ENCODE assay signal across 9 cellular contexts in genomic region chr2:197311521-197312033, GRCh38. TPM values are rescaled to one million over a fixed set of nuclear protein-coding genes. Genes with fewer than 3 reads are reported as not detected.
DNase-seq lines count a peak whose midpoint lies in the region; ATAC-seq, FAIRE-seq and TF ChIP-seq lines count a peak whose summit lies in the region.
"Had no signal": no experiment of that assay in that cellular context is flagged by ENCODE, and none has a peak within 500 bp of the region (broad histone marks: within the 10 kb centered on the region; RNA-seq: fewer than 3 reads in every experiment).

No MANE protein-coding gene starts in this region.

- no peaks in the 10 kb centered on the region for H3K79me2 ChIP-seq in HepG2 (ENCODE audit: insufficient read depth, low read length)

- H4K20me1 ChIP-seq in HepG2 (ENCODE audit: insufficient read depth, low read length): no peaks in the 10 kb centered on the region

- peak overlapping the region; percentile 76 for H3K4me3 Mint-ChIP-seq in activated CD4-positive, alpha-beta memory T cell treated with anti-CD3 and anti-CD28 coated beads, Interleukin-2, amount 10 ng/mL, durations not matched to agents 7 days and 5 days

- DNase-seq in GM12891 (ENCODE audit: insufficient read length, low spot score): no peak
- no peak for DNase-seq in activated CD4-positive, alpha-beta memory T cell treated with anti-CD3 and anti-CD28 coated beads, Interleukin-2, amount 10 ng/mL, durations not matched to agents 7 days and 5 days
- peak; percentile 15 for DNase-seq in HepG2 (ENCODE audit: low spot score)
- DNase-seq in KBM-7: no peak
- no peak for DNase-seq in GM10248 (ENCODE audit: extremely low spot score)
- no peak for DNase-seq in NCI-H82 (lab: John Stamatoyannopoulos, UW)
- DNase-seq in iPS-NIHi7 (ENCODE audit: extremely low spot score): no peak

- H3K4me1 Mint-ChIP-seq in activated CD4-positive, alpha-beta memory T cell treated with anti-CD3 and anti-CD28 coated beads, Interleukin-2, amount 10 ng/mL, durations not matched to agents 7 days and 5 days: peaks cover 41% of the 10 kb centered on the region

- H3K9me3 Mint-ChIP-seq in activated CD4-positive, alpha-beta memory T cell treated with anti-CD3 and anti-CD28 coated beads, Interleukin-2, amount 10 ng/mL, durations not matched to agents 7 days and 5 days: no peaks in the 10 kb centered on the region

- peak overlapping the region; percentile 61 for H2AFZ ChIP-seq in HepG2 (ENCODE audit: low read length)

- peaks cover 0 to 52% of the 10 kb centered on the region in 2 experiments; a peak in 4 of 5 replicates for H3K27me3 ChIP-seq in HepG2 (ENCODE audit: control insufficient read depth in 1 of 2, insufficient read depth in 2 of 2, low read length in 2 of 2)

- no peak for TF ChIP-seq POLR2A in GM12891 (IDR thresholded peaks at IDR 0.05; ENCODE audit: low read depth, low read length)
- no peak for TF ChIP-seq POLR2A in HepG2 (IDR thresholded peaks at IDR 0.05; ENCODE audit: insufficient read depth in 1 of 2, low read depth in 2 of 2, low read length in 2 of 2)

- CTCF ChIA-PET in activated CD4-positive, alpha-beta memory T cell treated with anti-CD3 and anti-CD28 coated beads, Interleukin-2, amount 10 ng/mL, durations not matched to agents 7 days and 5 days (lab: Charles Lee): interaction anchor here (0.7 to 8.4 kb wide), 20 partner anchors 12 to 201 kb away, joined by 3 to 73 read pairs (median 4); no protein-coding TSS in a partner anchor
- CTCF ChIA-PET in HepG2 (lab: Yijun Ruan, JAX; ENCODE audit: low intra/inter-chr PET ratio, low total read pairs) (no interaction called here), GM10248 (lab: Yijun Ruan, JAX) (interaction anchor here (0.6 to 3.8 kb wide), 28 partner anchors 8 to 198 kb away, joined by 3 to 29 read pairs (median 4); no protein-coding TSS in a partner anchor)

- 4% methylated on average over 5 of the region's 5 CpGs for WGBS in HepG2 (ENCODE audit: low lambda C conversion rate)

- intact Hi-C loops in HepG2 (cut with micrococcal nuclease; ENCODE audit: unreplicated experiment): loop anchor here (1.0 kb wide), 1 partner anchor 120 kb away; no protein-coding TSS in a partner anchor

- no peak for TF ChIP-seq RAD21 in HepG2 (CRISPR knock-in tag; IDR thresholded peaks at IDR 0.05)

- peak overlapping the region in 1 of 3 experiments; percentile 76; a peak in 1 of 6 replicates for H3K4me3 ChIP-seq in HepG2 (replicated peaks in 1 of 3; ENCODE audit: insufficient read depth in 1 of 3, low read depth in 2 of 3, low read length in 3 of 3)

- H3K36me3 Mint-ChIP-seq in activated CD4-positive, alpha-beta memory T cell treated with anti-CD3 and anti-CD28 coated beads, Interleukin-2, amount 10 ng/mL, durations not matched to agents 7 days and 5 days (ENCODE audit: low read depth): peaks cover 25% of the 10 kb centered on the region

- H3K4me2 ChIP-seq in HepG2 (ENCODE audit: low read depth, low read length): no peak overlapping the region

- H3K27ac ChIP-seq in 22Rv1 (peak overlapping the region; percentile 86), HepG2 (ENCODE audit: extremely low read length, insufficient read depth, low read length) (no peak overlapping the region)

- in situ Hi-C loops in HepG2 (cut with HindIII; ENCODE audit: extremely low pct_ligation_motif_present, low pct_unique_long_range_greater_than_20kb): no loop called here
- in situ Hi-C loops in KBM-7 (cut with MboI; ENCODE audit: low pct_unique_long_range_greater_than_20kb, low sequenced_read_pairs): no loop called here

- TF ChIP-seq CTCF in 22Rv1 (IDR thresholded peaks at IDR 0.05) (no peak), HepG2 (CRISPR knock-in tag; IDR thresholded peaks at IDR 0.05) (no peak), GM10248 (IDR thresholded peaks at IDR 0.05; ENCODE audit: control extremely low read depth, extremely low read depth, low read depth, missing control alignments) (no peak)

- H3K27ac Mint-ChIP-seq in activated CD4-positive, alpha-beta memory T cell treated with anti-CD3 and anti-CD28 coated beads, Interleukin-2, amount 10 ng/mL, durations not matched to agents 7 days and 5 days: peak overlapping the region; percentile 75

- POLR2A ChIA-PET in activated CD4-positive, alpha-beta memory T cell treated with anti-CD3 and anti-CD28 coated beads, Interleukin-2, amount 10 ng/mL, durations not matched to agents 7 days and 5 days (lab: Charles Lee): interaction anchor here (0.8 to 11.3 kb wide), 15 partner anchors 9 to 189 kb away, joined by 3 to 280 read pairs (median 7); partner anchors contain the start of genes HSPD1 and HSPE1
- POLR2A ChIA-PET in HepG2 (lab: Yijun Ruan, JAX) (no interaction called here), GM10248 (lab: Yijun Ruan, JAX) (no interaction called here)

- no peaks in the 10 kb centered on the region for H3K9me3 ChIP-seq in HepG2 (ENCODE audit: low read length)

- no TSS peak for BruUV-seq in HepG2 (replicated peaks; lab: Mats Ljungman, UMichigan)

- ATAC-seq in HepG2: peak; percentile 3; the same call in 1 of the 3 replicates

- FAIRE-seq in GM12891 (lab: Jason Lieb, UNC): no peak
- no peak for FAIRE-seq in HepG2 (lab: Jason Lieb, UNC)
- FAIRE-seq: TTC549 had no signal

- H3K27me3 Mint-ChIP-seq in activated CD4-positive, alpha-beta memory T cell treated with anti-CD3 and anti-CD28 coated beads, Interleukin-2, amount 10 ng/mL, durations not matched to agents 7 days and 5 days: no peaks in the 10 kb centered on the region

- H3K9ac ChIP-seq in HepG2 (ENCODE audit: insufficient read depth, low read depth, low read length): no peak overlapping the region

- no peak for TF ChIP-seq EP300 in HepG2 (IDR thresholded peaks at IDR 0.05; ENCODE audit: low read depth in 2 of 2, low read length in 2 of 2)
- TF ChIP-seq EP300 in HepG2 (CRISPR knock-in tag; IDR thresholded peaks at IDR 0.05; ENCODE audit: borderline replicate concordance): no peak

- no peaks in the 10 kb centered on the region for H3K36me3 ChIP-seq in HepG2 (replicated peaks in 1 of 2; ENCODE audit: control insufficient read depth in 1 of 2, insufficient read depth in 2 of 2, low read length in 2 of 2)

- peaks cover 11% of the 10 kb centered on the region for H3K4me1 ChIP-seq in HepG2 (ENCODE audit: insufficient read depth, low read length)

TF ChIP-seq in GM12891, 5 proteins besides CTCF, POLR2A, EP300 and RAD21:
- TF ChIP-seq POLR2AphosphoS5 (IDR thresholded peaks at IDR 0.05; ENCODE audit: low read depth, low read length) (no peak), PAX5 (IDR thresholded peaks at IDR 0.05; ENCODE audit: insufficient read depth, low read length, severe bottlenecking) (no peak), TAF1 (IDR thresholded peaks at IDR 0.05; ENCODE audit: low read depth, low read length) (no peak), SPI1 (IDR thresholded peaks at IDR 0.05; ENCODE audit: low read depth, low read length) (peak; percentile 53)

TF ChIP-seq in HepG2, 621 proteins besides CTCF, POLR2A, EP300 and RAD21 (continues in another document):
- no peak for TF ChIP-seq ZFX (CRISPR knock-in tag; IDR thresholded peaks at IDR 0.05; ENCODE audit: low read depth)

RNA-seq across cellular contexts. Expression of gene ANKRD44, which starts 1.0 kb away (rescaled TPM):
- polyA plus RNA-seq in GM12891 (2012; ENCODE audit: low read depth, missing spikeins): 13.8 TPM
- total RNA-seq in activated CD4-positive, alpha-beta memory T cell treated with anti-CD3 and anti-CD28 coated beads, Interleukin-2, amount 10 ng/mL, durations not matched to agents 7 days and 5 days: 100 to 1,000 TPM; 214 to 246 TPM
- total RNA-seq in HepG2 (2016; rRNA removed; fragmentation: Illumina TruSeq; extraction: Trizol): 0.11 and 0.36 TPM in 2 replicates
- not detected in 2 replicates for total RNA-seq in HepG2 (2016; cell fraction: cytosol; rRNA removed; fragmentation: Illumina TruSeq; extraction: Trizol; ENCODE audit: low read depth)
- total RNA-seq in HepG2 (2016; cell fraction: insoluble cytoplasmic fraction; rRNA removed; fragmentation: Illumina TruSeq; extraction: Trizol): 0.55 and 0.63 TPM in 2 replicates
- 0.77 TPM in 1 of 2 replicates, not detected in the other for total RNA-seq in HepG2 (2016; cell fraction: membrane; rRNA removed; fragmentation: Illumina TruSeq; extraction: Trizol)
- total RNA-seq in HepG2 (2016; cell fraction: nucleus; rRNA removed; fragmentation: Illumina TruSeq; extraction: Trizol): 0.44 and 1.2 TPM in 2 replicates
- polyA plus RNA-seq in HepG2 (2011; rRNA removed): 0.04 and 0.05 TPM in 2 replicates
- 0.03 and 0.08 TPM in 2 replicates for polyA plus RNA-seq in HepG2 (2011; cell fraction: cytosol; rRNA removed)
- polyA plus RNA-seq in HepG2 (2011; cell fraction: nucleus; rRNA removed): 1.3 and 2.2 TPM in 2 replicates
- polyA plus RNA-seq in HepG2 (2012): 0.04 TPM in 1 of 2 replicates, not detected in the other
- polyA plus RNA-seq in HepG2 (2016; cell fraction: cytosol; fragmentation: Illumina TruSeq; extraction: Trizol; ENCODE audit: low read depth): 0.16 TPM in 1 of 2 replicates, not detected in the other
- polyA plus RNA-seq in HepG2 (2016; cell fraction: insoluble cytoplasmic fraction; fragmentation: Illumina TruSeq; extraction: Trizol; ENCODE audit: low read depth): 0.09 and 0.17 TPM in 2 replicates
- not detected in 2 replicates for polyA plus RNA-seq in HepG2 (2016; cell fraction: membrane; fragmentation: Illumina TruSeq; extraction: Trizol; ENCODE audit: low read depth)
- 0.07 and 0.21 TPM in 2 replicates for polyA plus RNA-seq in HepG2 (2016; cell fraction: nucleus; fragmentation: Illumina TruSeq; extraction: Trizol; ENCODE audit: insufficient read depth, low read depth)
- 0.52 and 22.4 TPM in 2 replicates for polyA minus RNA-seq in HepG2 (2011; rRNA and poly(A)+ RNA removed; ENCODE audit: low replicate concordance)
- polyA minus RNA-seq in HepG2 (2011; cell fraction: cytosol; rRNA and poly(A)+ RNA removed): not detected in 2 replicates
- polyA minus RNA-seq in HepG2 (2011; cell fraction: nucleus; rRNA and poly(A)+ RNA removed): 1.2 and 1.3 TPM in 2 replicates

Comparison
In these comparisons a context has a peak if more than half of its experiments do, and no peak if none do; other contexts are left out.
1. RNA of gene ANKRD44, which starts 1.0 kb away (total RNA-seq): 214 to 246 TPM in activated CD4-positive, alpha-beta memory T cell treated with anti-CD3 and anti-CD28 coated beads, Interleukin-2, amount 10 ng/mL, durations not matched to agents 7 days and 5 days; 0.11 to 1.2 TPM in HepG2; every median in the first group is over 10 times any median in the second.